ENCODE assay signal across 11 cellular contexts in the genomic region with DNA sequence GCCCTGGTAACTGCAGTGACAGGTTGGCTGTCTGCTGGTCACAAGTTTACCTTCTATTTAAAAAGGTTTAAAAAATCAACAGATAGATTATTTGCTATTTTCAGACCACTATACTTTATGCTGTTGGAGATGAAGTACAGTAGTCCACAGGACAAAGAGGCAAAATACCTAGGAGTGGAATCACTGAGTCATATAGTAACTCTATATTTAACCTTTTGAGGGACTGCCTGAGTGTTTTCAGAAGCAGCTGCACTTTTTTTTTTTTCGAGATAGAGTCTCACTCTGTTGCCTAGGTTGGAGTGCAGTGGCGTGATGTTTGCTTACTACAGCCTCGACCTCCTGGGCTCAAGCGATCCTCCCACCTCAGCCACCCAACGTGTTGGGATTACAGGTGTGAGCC.
DNase-seq lines count a peak whose midpoint lies in the region; ATAC-seq and FAIRE-seq lines count a peak whose summit lies in the region.
"Had no signal": no experiment of that assay in that cellular context is flagged by ENCODE, and none has a peak within 500 bp of the region (broad histone marks: within the 10 kb centered on the region; RNA-seq: fewer than 3 reads in every experiment).

No MANE protein-coding gene starts in this region.

- no peak for FAIRE-seq in HTR-8/SVneo (lab: Jason Lieb, UNC)
- FAIRE-seq: astrocyte had no signal

- DNase-seq in iris pigment epithelial cell (ENCODE audit: low read depth), result peak; percentile 51
- no peak for DNase-seq in cortex of kidney (lab: John Stamatoyannopoulos, UW)
- no peak for DNase-seq in HTR-8/SVneo (ENCODE audit: insufficient read length, low spot score)
- DNase-seq in T-helper 9 cell, result no peak
- DNase-seq: activated CD4-positive, alpha-beta T cell treated with anti-CD3 and anti-CD28 coated beads, Interleukin-2, amount 50 U/mL, for 1 hour; naive thymus-derived CD8-positive, alpha-beta T cell had no signal

- ATAC-seq in GM18868 (IDR thresholded peaks at IDR 0.05; ENCODE audit: unreplicated experiment) (peak; percentile 93), GM21381 (IDR thresholded peaks at IDR 0.05; ENCODE audit: unreplicated experiment) (peak; percentile 82), HG03095 (IDR thresholded peaks at IDR 0.05; ENCODE audit: unreplicated experiment) (peak; percentile 95)
- ATAC-seq: naive thymus-derived CD8-positive, alpha-beta T cell; Right ventricle myocardium inferior had no signal
